Comparison of ENCODE assay signal across 17 cellular contexts in the genomic region with DNA sequence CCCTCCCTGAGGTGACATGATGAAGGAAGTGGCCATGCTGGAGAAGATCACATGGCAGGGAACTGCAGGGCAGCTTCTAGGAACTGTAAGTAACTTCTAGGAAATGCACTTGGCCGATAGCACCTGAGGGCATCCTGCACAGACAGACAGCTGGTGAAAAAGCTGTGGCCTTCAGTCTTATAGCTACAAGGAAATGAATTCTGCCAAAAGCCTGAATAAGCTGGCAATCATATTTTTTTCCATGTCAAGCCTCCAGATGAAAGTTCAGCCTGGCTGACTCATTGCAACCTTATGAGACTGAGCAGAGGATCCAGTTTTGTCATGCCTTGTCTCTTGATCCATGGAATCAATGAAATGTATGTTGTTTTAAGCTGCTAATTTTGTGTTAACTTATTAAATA.
DNase-seq lines count a peak whose midpoint lies in the region; FAIRE-seq and TF ChIP-seq lines count a peak whose summit lies in the region.
"Had no signal": no experiment of that assay in that cellular context is flagged by ENCODE, and none has a peak within 500 bp of the region (broad histone marks: within the 10 kb centered on the region; RNA-seq: fewer than 3 reads in every experiment).

No MANE protein-coding gene starts in this region.

- no peaks in the 10 kb centered on the region for H3K79me2 ChIP-seq in keratinocyte (ENCODE audit: control insufficient read depth, insufficient read depth, low read length)

- H2AFZ ChIP-seq in keratinocyte (ENCODE audit: control insufficient read depth, low read length) = no peak overlapping the region

- H3K4me2 ChIP-seq in keratinocyte (ENCODE audit: control insufficient read depth, extremely low read depth, insufficient read depth, low read depth, low read length) = no peak overlapping the region

- peak; percentile 30 for DNase-seq in Daoy (ENCODE audit: low read depth)
- peak; percentile 48 for DNase-seq in M059J (ENCODE audit: low read depth)
- peak; percentile 70 for DNase-seq in bronchial epithelial cell (ENCODE audit: low read depth)
- DNase-seq in keratinocyte (ENCODE audit: low read depth, low spot score) = no peak
- no peak for DNase-seq in NCI-H526 (lab: John Stamatoyannopoulos, UW)
- DNase-seq in RPMI8226 = no peak
- no peak for DNase-seq in SK-N-DZ (ENCODE audit: low spot score)
- DNase-seq in cerebellar cortex (ENCODE audit: low spot score) = no peak
- DNase-seq: activated naive CD4-positive, alpha-beta T cell treated with anti-CD3 and anti-CD28 coated beads, Interleukin-2, amount 10 ng/mL, durations not matched to agents 7 days and 5 days; H9; NCI-H1092; NCI-H510A treated with DMSO at 0.1 percent for 48 hours; SHP77 treated with DMSO at 0.1 percent for 48 hours; sigmoid colon; stomach; WERI-Rb-1 had no signal

- no peak overlapping the region for H3K27ac ChIP-seq in keratinocyte (ENCODE audit: control insufficient read depth, insufficient read depth, low read length)
- H3K27ac ChIP-seq: coronary artery, sigmoid colon, stomach, WERI-Rb-1 had no signal

- no peaks in the 10 kb centered on the region for H3K9me3 ChIP-seq in keratinocyte (ENCODE audit: control insufficient read depth, low read depth, low read length)
- H3K9me3 ChIP-seq: sigmoid colon, stomach had no signal

- H4K20me1 ChIP-seq in keratinocyte (ENCODE audit: control insufficient read depth, extremely low read depth, insufficient read depth, low read length) = no peaks in the 10 kb centered on the region

- H3K9me1 ChIP-seq in keratinocyte (ENCODE audit: control insufficient read depth, extremely low read depth, insufficient read depth, low read length) = no peaks in the 10 kb centered on the region

- no peak overlapping the region for H3K9ac ChIP-seq in keratinocyte (ENCODE audit: control insufficient read depth, extremely low read depth, insufficient read depth, low read length)

- TF ChIP-seq CTCF in bronchial epithelial cell (IDR thresholded peaks at IDR 0.05; ENCODE audit: insufficient read depth, low read length, severe bottlenecking) (no peak), keratinocyte (optimal IDR thresholded peaks at IDR 0.05 in 1 of 3, IDR thresholded peaks at IDR 0.05 in 1 of 3, conservative IDR thresholded peaks at IDR 0.05 in 1 of 3; ENCODE audit: extremely low read depth in 1 of 3, insufficient read depth in 2 of 3, low read length in 3 of 3) (no peak)

- dilution Hi-C loops in keratinocyte (cut with MboI; ENCODE audit: extremely low pct_ligation_motif_present, low sequenced_read_pairs) = no loop called here

- H3K27me3 ChIP-seq in bronchial epithelial cell (ENCODE audit: control insufficient read depth, insufficient read depth, low read length) (no peaks in the 10 kb centered on the region), keratinocyte (ENCODE audit: control insufficient read depth, extremely low read depth, insufficient read depth, low read length) (no peaks in the 10 kb centered on the region)
- H3K27me3 ChIP-seq: sigmoid colon, stomach had no signal

- no peak for FAIRE-seq in bronchial epithelial cell (lab: Jason Lieb, UNC)
- FAIRE-seq in keratinocyte (lab: Jason Lieb, UNC) = peak; percentile 85

- H3K36me3 ChIP-seq in bronchial epithelial cell (ENCODE audit: control insufficient read depth, insufficient read depth, low read length) (no peaks in the 10 kb centered on the region), keratinocyte (ENCODE audit: control insufficient read depth in 2 of 2, extremely low read depth in 1 of 2, insufficient read depth in 2 of 2, low read length in 2 of 2) (no peaks in the 10 kb centered on the region)
- H3K36me3 ChIP-seq: sigmoid colon, stomach, WERI-Rb-1 had no signal

- H3K4me3 ChIP-seq in bronchial epithelial cell (ENCODE audit: low read depth, low read length) (no peak overlapping the region), keratinocyte (ENCODE audit: control insufficient read depth in 2 of 3, extremely low read depth in 1 of 3, insufficient read depth in 2 of 3, low read depth in 1 of 3, low read length in 3 of 3) (no peak overlapping the region)
- H3K4me3 ChIP-seq: coronary artery, sigmoid colon, stomach had no signal

- H3K4me1 ChIP-seq in keratinocyte (ENCODE audit: control insufficient read depth, extremely low read depth, insufficient read depth, low read length) = no peaks in the 10 kb centered on the region
- H3K4me1 ChIP-seq: sigmoid colon, stomach had no signal

Comparison
In these comparisons a context has a peak if more than half of its experiments do, and no peak if none do; other contexts are left out.
1. DNase-seq: peak in Daoy (single experiment), M059J (single experiment) and bronchial epithelial cell (single experiment); none in keratinocyte (single experiment), NCI-H526 (0 of 2), RPMI8226 (single experiment), SK-N-DZ (single experiment) and cerebellar cortex (single experiment).